Comparison of ENCODE assay signal across 9 cellular contexts in the genomic region with DNA sequence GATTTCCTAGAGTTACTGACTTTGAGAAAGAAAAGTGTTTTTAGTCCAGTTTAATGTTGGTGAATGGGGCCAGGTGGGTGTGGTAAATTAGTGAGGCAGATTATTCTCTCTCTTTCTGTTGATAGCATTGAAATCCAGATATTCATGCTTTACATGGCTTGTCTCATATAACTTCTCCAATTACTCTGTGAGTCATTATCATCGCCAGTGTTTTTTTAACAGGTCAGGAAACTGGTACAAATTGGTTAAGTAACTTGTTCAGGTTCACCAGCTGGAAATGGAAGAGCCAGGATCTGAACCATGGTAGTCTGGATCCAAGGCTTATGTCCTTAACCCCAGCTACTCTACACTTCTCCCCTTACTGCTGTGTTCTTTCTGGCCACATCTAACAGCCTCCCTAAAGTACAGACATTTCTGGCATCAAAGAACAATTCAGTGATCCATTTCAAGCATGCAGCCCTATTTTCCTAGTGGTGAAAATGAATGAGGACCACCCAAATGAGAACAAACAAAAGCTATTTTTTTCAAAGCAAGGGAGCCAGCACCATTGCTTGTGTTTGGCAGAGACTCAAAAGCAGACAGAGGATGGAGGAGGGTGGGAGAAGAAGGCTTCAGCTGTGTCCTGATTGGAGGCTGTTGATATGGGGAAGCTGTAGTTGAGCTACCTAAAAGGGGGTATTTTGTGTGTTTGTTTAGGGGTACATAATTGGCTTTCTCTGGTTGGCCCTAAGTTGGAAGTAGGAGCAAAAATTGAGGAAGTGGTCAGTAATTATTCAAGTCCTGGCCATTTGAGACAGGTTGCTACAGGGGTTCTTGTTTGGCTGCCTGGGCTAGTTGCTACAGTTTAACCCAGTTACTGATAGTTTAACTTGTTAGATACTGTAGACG. TPM values are rescaled to one million over a fixed set of nuclear protein-coding genes. Genes with fewer than 3 reads are reported as not detected.
DNase-seq lines count a peak whose midpoint lies in the region; ATAC-seq and TF ChIP-seq lines count a peak whose summit lies in the region.
"Had no signal": no experiment of that assay in that cellular context is flagged by ENCODE, and none has a peak within 500 bp of the region (broad histone marks: within the 10 kb centered on the region; RNA-seq: fewer than 3 reads in every experiment).

No MANE protein-coding gene starts in this region.

- H3K4me1 ChIP-seq in ascending aorta (peaks cover 0 to 5% of the 10 kb centered on the region in 2 donors), neutrophil (ENCODE audit: control insufficient read depth in 1 of 2, insufficient read depth in 1 of 2, low read depth in 1 of 2, low read length in 1 of 2) (peaks cover 79 to 84% of the 10 kb centered on the region in 2 experiments)

- H3K27ac ChIP-seq in ascending aorta (peak overlapping the region; percentile 81 to 85), neutrophil (peak overlapping the region; percentile 96)

- intact Hi-C loops in ascending aorta (cut with DNase I) = no loop called here

- H3K36me3 ChIP-seq in ascending aorta (peaks cover 0 to 10% of the 10 kb centered on the region in 2 donors), neutrophil (no peaks in the 10 kb centered on the region)

- DNase-seq in ascending aorta (ENCODE audit: low spot score in 2 of 2) (no peak), epidermal melanocyte (ENCODE audit: insufficient read length, low spot score) (no peak)
- no peak for DNase-seq in activated effector memory CD4-positive, alpha-beta T cell treated with Interleukin-2 at 50 U/mL for 16 hours
- DNase-seq: SHP77 treated with DMSO at 0.1 percent for 48 hours had no signal

- ATAC-seq in GM18861 (IDR thresholded peaks at IDR 0.05; ENCODE audit: unreplicated experiment) (peak; percentile 34), HG03460 (IDR thresholded peaks at IDR 0.05; ENCODE audit: unreplicated experiment) (peak; percentile 35), GM18867 (IDR thresholded peaks at IDR 0.05; ENCODE audit: unreplicated experiment) (no peak), HG02623 (IDR thresholded peaks at IDR 0.05; ENCODE audit: unreplicated experiment) (no peak)

- H3K4me3 ChIP-seq in ascending aorta (peak overlapping the region; percentile 72 to 79), neutrophil (ENCODE audit: low read depth in 1 of 2, low read length in 1 of 2) (peak overlapping the region; percentile 73 to 98)

- no peaks in the 10 kb centered on the region for H3K27me3 ChIP-seq in ascending aorta
- no peaks in the 10 kb centered on the region for H3K27me3 ChIP-seq in neutrophil

- H3K9me3 ChIP-seq in ascending aorta (no peaks in the 10 kb centered on the region), neutrophil (no peaks in the 10 kb centered on the region)

- TF ChIP-seq CTCF in ascending aorta (IDR thresholded peaks at IDR 0.05) (peak in 1 of 3 experiments; percentile 11), neutrophil (IDR thresholded peaks at IDR 0.05) (no peak)

RNA-seq across cellular contexts. Expression of gene IRAK3, which starts 1.7 kb away (rescaled TPM):
- 35.9 TPM for total RNA-seq in ascending aorta

RNA-seq across cellular contexts. Expression of gene TMBIM4, which starts 21.0 kb away (rescaled TPM):
- total RNA-seq in ascending aorta = 114 TPM

Comparison
In these comparisons a context has a peak if more than half of its experiments do, and no peak if none do; other contexts are left out.
1. ATAC-seq: peak in GM18861 (single experiment) and HG03460 (single experiment); none in GM18867 (single experiment) and HG02623 (single experiment).